13 cellular contexts compared by ENCODE assay signal in genomic region chr6:4369616-4370015, GRCh38.
DNase-seq lines count a peak whose midpoint lies in the region; ATAC-seq and TF ChIP-seq lines count a peak whose summit lies in the region.
"Had no signal": no experiment of that assay in that cellular context is flagged by ENCODE, and none has a peak within 500 bp of the region (broad histone marks: within the 10 kb centered on the region; RNA-seq: fewer than 3 reads in every experiment).

No MANE protein-coding gene starts in this region.

- TF ChIP-seq CTCF in AG09309 (IDR thresholded peaks at IDR 0.05; ENCODE audit: control insufficient read depth, insufficient read depth, low read depth, low read length, missing control alignments) (no peak), LNCaP clone FGC (IDR thresholded peaks at IDR 0.05; ENCODE audit: control insufficient read depth, extremely low read depth, insufficient read depth) (no peak)

- no peak overlapping the region for H3K27ac Mint-ChIP-seq in activated T-helper 2 cell treated with anti-CD3 and anti-CD28 coated beads, Interferon-gamma antibody, Interleukin-2, Interleukin-4, amounts not matched to agents 10 μg/mL and 5 μg/mL and 100 μg/mL, durations not matched to agents 14 hours and 24 hours and 36 hours
- no peak overlapping the region for H3K27ac Mint-ChIP-seq in T-helper 2 cell treated with Interferon-gamma antibody and Interleukin-4, amounts not matched to agents 5 μg/mL and 100 μg/mL, for 36 hours
- H3K27ac Mint-ChIP-seq: CD8-positive, alpha-beta T cell had no signal

- no peaks in the 10 kb centered on the region for H3K9me3 Mint-ChIP-seq in activated T-helper 2 cell treated with anti-CD3 and anti-CD28 coated beads, Interferon-gamma antibody, Interleukin-2, Interleukin-4, amounts not matched to agents 10 μg/mL and 5 μg/mL and 100 μg/mL, durations not matched to agents 14 hours and 24 hours and 36 hours
- H3K9me3 Mint-ChIP-seq in T-helper 2 cell treated with Interferon-gamma antibody and Interleukin-4, amounts not matched to agents 5 μg/mL and 100 μg/mL, for 36 hours = no peaks in the 10 kb centered on the region
- H3K9me3 Mint-ChIP-seq: CD8-positive, alpha-beta T cell had no signal

- no peaks in the 10 kb centered on the region for H3K4me1 Mint-ChIP-seq in activated T-helper 2 cell treated with anti-CD3 and anti-CD28 coated beads, Interferon-gamma antibody, Interleukin-2, Interleukin-4, amounts not matched to agents 10 μg/mL and 5 μg/mL and 100 μg/mL, durations not matched to agents 14 hours and 24 hours and 36 hours (ENCODE audit: low read depth)
- no peaks in the 10 kb centered on the region for H3K4me1 Mint-ChIP-seq in T-helper 2 cell treated with Interferon-gamma antibody and Interleukin-4, amounts not matched to agents 5 μg/mL and 100 μg/mL, for 36 hours (ENCODE audit: low read depth)

- intact Hi-C loops in activated T-helper 2 cell treated with anti-CD3 and anti-CD28 coated beads, Interferon-gamma antibody, Interleukin-2, Interleukin-4, amounts not matched to agents 10 μg/mL and 5 μg/mL and 100 μg/mL, durations not matched to agents 14 hours and 24 hours and 36 hours (cut with micrococcal nuclease) = no loop called here

- TF ChIP-seq POLR2A in GM18505 (IDR thresholded peaks at IDR 0.05; ENCODE audit: borderline replicate concordance, extremely low read depth, insufficient read depth, insufficient read length) = no peak

- H3K4me3 Mint-ChIP-seq in activated T-helper 2 cell treated with anti-CD3 and anti-CD28 coated beads, Interferon-gamma antibody, Interleukin-2, Interleukin-4, amounts not matched to agents 10 μg/mL and 5 μg/mL and 100 μg/mL, durations not matched to agents 14 hours and 24 hours and 36 hours (ENCODE audit: low read depth) = no peak overlapping the region
- H3K4me3 Mint-ChIP-seq in T-helper 2 cell treated with Interferon-gamma antibody and Interleukin-4, amounts not matched to agents 5 μg/mL and 100 μg/mL, for 36 hours = no peak overlapping the region
- H3K4me3 Mint-ChIP-seq: CD8-positive, alpha-beta T cell had no signal

- peak overlapping the region; percentile 17 for H3K4me3 ChIP-seq in AG09309 (ENCODE audit: control insufficient read depth, low read depth, low read length)
- no peak overlapping the region for H3K4me3 ChIP-seq in LNCaP clone FGC (ENCODE audit: low read depth, low read length)
- H3K4me3 ChIP-seq: ovary had no signal

- no peak for ATAC-seq in GM18505 (IDR thresholded peaks at IDR 0.05; ENCODE audit: unreplicated experiment)
- ATAC-seq: CD8-positive, alpha-beta T cell had no signal

- no peaks in the 10 kb centered on the region for H3K27me3 Mint-ChIP-seq in activated T-helper 2 cell treated with anti-CD3 and anti-CD28 coated beads, Interferon-gamma antibody, Interleukin-2, Interleukin-4, amounts not matched to agents 10 μg/mL and 5 μg/mL and 100 μg/mL, durations not matched to agents 14 hours and 24 hours and 36 hours (ENCODE audit: low read depth)
- H3K27me3 Mint-ChIP-seq in T-helper 2 cell treated with Interferon-gamma antibody and Interleukin-4, amounts not matched to agents 5 μg/mL and 100 μg/mL, for 36 hours (ENCODE audit: low read depth) = no peaks in the 10 kb centered on the region

- in situ Hi-C loops in T47D (cut with HindIII; ENCODE audit: low pct_unique_long_range_greater_than_20kb, low sequenced_read_pairs) = no loop called here

- DNase-seq in AG09309 (ENCODE audit: low read depth) (peak; percentile 27), LNCaP clone FGC (ENCODE audit: low read depth) (peak; percentile 28), T47D (ENCODE audit: low read depth in 1 of 2, low spot score in 1 of 2) (peak; percentile 13 to 49), kidney tubule cell (ENCODE audit: low spot score) (peak; percentile 61), SKM-1 (lab: John Stamatoyannopoulos, UW; ENCODE audit: unreplicated experiment) (no peak)
- DNase-seq in activated T-helper 2 cell treated with anti-CD3 and anti-CD28 coated beads, Interferon-gamma antibody, Interleukin-2, Interleukin-4, amounts not matched to agents 10 μg/mL and 5 μg/mL and 100 μg/mL, durations not matched to agents 14 hours and 24 hours and 36 hours (ENCODE audit: low spot score) = no peak
- no peak for DNase-seq in T-helper 2 cell treated with Interferon-gamma antibody and Interleukin-4, amounts not matched to agents 5 μg/mL and 100 μg/mL, for 36 hours (ENCODE audit: low spot score)
- DNase-seq: CD8-positive, alpha-beta T cell; NCI-H748 treated with DMSO at 0.1 percent for 48 hours; ovary; substantia nigra; T-helper 1 cell had no signal

- H3K36me3 Mint-ChIP-seq in activated T-helper 2 cell treated with anti-CD3 and anti-CD28 coated beads, Interferon-gamma antibody, Interleukin-2, Interleukin-4, amounts not matched to agents 10 μg/mL and 5 μg/mL and 100 μg/mL, durations not matched to agents 14 hours and 24 hours and 36 hours (ENCODE audit: low read depth) = no peaks in the 10 kb centered on the region
- H3K36me3 Mint-ChIP-seq in T-helper 2 cell treated with Interferon-gamma antibody and Interleukin-4, amounts not matched to agents 5 μg/mL and 100 μg/mL, for 36 hours (ENCODE audit: low read depth) = no peaks in the 10 kb centered on the region
- H3K36me3 Mint-ChIP-seq: CD8-positive, alpha-beta T cell had no signal

Comparison
In these comparisons a context has a peak if more than half of its experiments do, and no peak if none do; other contexts are left out.
1. DNase-seq: peak in AG09309 (single experiment), LNCaP clone FGC (single experiment), T47D (2 of 2) and kidney tubule cell (single experiment); none in activated T-helper 2 cell treated with anti-CD3 and anti-CD28 coated beads, Interferon-gamma antibody, Interleukin-2, Interleukin-4, amounts not matched to agents 10 μg/mL and 5 μg/mL and 100 μg/mL, durations not matched to agents 14 hours and 24 hours and 36 hours (single experiment), SKM-1 (single experiment) and T-helper 2 cell treated with Interferon-gamma antibody and Interleukin-4, amounts not matched to agents 5 μg/mL and 100 μg/mL, for 36 hours (single experiment).